Comparison of ENCODE assay signal across 11 cellular contexts in genomic region chr1:56135069-56135863, GRCh38.
DNase-seq lines count a peak whose midpoint lies in the region; ATAC-seq and TF ChIP-seq lines count a peak whose summit lies in the region.
"Had no signal": no experiment of that assay in that cellular context is flagged by ENCODE, and none has a peak within 500 bp of the region (broad histone marks: within the 10 kb centered on the region; RNA-seq: fewer than 3 reads in every experiment).

No MANE protein-coding gene starts in this region.

- intact Hi-C loops in activated B cell treated with CpG ODN at 0.5 μM for 24 hours (cut with micrococcal nuclease) (loop anchor here (10.0 kb wide), 1 partner anchor 440 kb away; the partner anchor contains the start of gene PLPP3), Right ventricle myocardium superior (cut with DNase I) (no loop called here)

- CTCF ChIA-PET in activated B cell treated with CpG ODN at 0.5 μM for 24 hours (lab: Charles Lee), result no interaction called here

- H3K36me3 Mint-ChIP-seq in activated B cell treated with CpG ODN at 0.5 μM for 24 hours (ENCODE audit: low read depth), result no peaks in the 10 kb centered on the region
- H3K36me3 Mint-ChIP-seq: naive thymus-derived CD8-positive, alpha-beta T cell had no signal

- no peaks in the 10 kb centered on the region for H3K9me3 Mint-ChIP-seq in activated B cell treated with CpG ODN at 0.5 μM for 24 hours

- peaks cover 8% of the 10 kb centered on the region for H3K27me3 Mint-ChIP-seq in activated B cell treated with CpG ODN at 0.5 μM for 24 hours

- H3K4me3 Mint-ChIP-seq in activated B cell treated with CpG ODN at 0.5 μM for 24 hours, result peak overlapping the region; percentile 30
- H3K4me3 Mint-ChIP-seq: naive thymus-derived CD8-positive, alpha-beta T cell had no signal

- H3K27ac Mint-ChIP-seq in activated B cell treated with CpG ODN at 0.5 μM for 24 hours, result peak overlapping the region; percentile 13

- no peak for TF ChIP-seq CTCF in GM12864 (IDR thresholded peaks at IDR 0.05; ENCODE audit: low read depth, low read length, missing control alignments)
- TF ChIP-seq CTCF in activated B cell treated with CpG ODN at 0.5 μM for 24 hours (IDR thresholded peaks at IDR 0.05), result no peak

- H3K4me3 ChIP-seq in GM12864 (ENCODE audit: low read depth, low read length), result no peak overlapping the region

- ATAC-seq in GM21367 (IDR thresholded peaks at IDR 0.05; ENCODE audit: unreplicated experiment), result peak; percentile 42
- ATAC-seq in HG03045 (IDR thresholded peaks at IDR 0.05; ENCODE audit: unreplicated experiment), result peak; percentile 57
- ATAC-seq in activated B cell treated with CpG ODN at 0.5 μM for 24 hours (ENCODE audit: low read depth), result peak; percentile 31
- ATAC-seq in Right ventricle myocardium superior (ENCODE audit: poor library complexity), result no peak
- ATAC-seq: naive thymus-derived CD8-positive, alpha-beta T cell had no signal

- POLR2A ChIA-PET in activated B cell treated with CpG ODN at 0.5 μM for 24 hours (lab: Charles Lee), result no interaction called here

- DNase-seq in GM12864 (ENCODE audit: low read depth) (peak; percentile 26), activated B cell treated with CpG ODN at 0.5 μM for 24 hours (no peak), HPDE6-E6E7 (ENCODE audit: extremely low spot score) (no peak), Right ventricle myocardium superior (no peak), SHP77 treated with DMSO at 0.1 percent for 48 hours (lab: John Stamatoyannopoulos, UW) (no peak), NCI-H526 (lab: John Stamatoyannopoulos, UW) (no peak)
- DNase-seq: erythroblast; naive thymus-derived CD8-positive, alpha-beta T cell; small intestine had no signal

- H3K4me1 Mint-ChIP-seq in activated B cell treated with CpG ODN at 0.5 μM for 24 hours, result peaks cover 42% of the 10 kb centered on the region
